ENCODE assay signal across 9 cellular contexts in genomic region chr15:40282144-40282869, GRCh38. TPM values are rescaled to one million over a fixed set of nuclear protein-coding genes. Genes with fewer than 3 reads are reported as not detected.
DNase-seq lines count a peak whose midpoint lies in the region; ATAC-seq, FAIRE-seq and TF ChIP-seq lines count a peak whose summit lies in the region.
"Had no signal": no experiment of that assay in that cellular context is flagged by ENCODE, and none has a peak within 500 bp of the region (broad histone marks: within the 10 kb centered on the region; RNA-seq: fewer than 3 reads in every experiment).

No MANE protein-coding gene starts in this region.

- H3K27me3 ChIP-seq in endothelial cell of umbilical vein (ENCODE audit: control insufficient read depth in 2 of 2, insufficient read depth in 2 of 2, low read length in 2 of 2) (peaks cover 48 to 68% of the 10 kb centered on the region in 2 experiments), upper lobe of right lung (peaks cover 53% of the 10 kb centered on the region)

- CTCF ChIA-PET in activated CD4-positive, alpha-beta T cell treated with anti-CD3 and anti-CD28 coated beads, Interleukin-2, amount 10 ng/mL, durations not matched to agents 7 days and 5 days (lab: Charles Lee), result interaction anchor here (0.7 to 2.2 kb wide), 4 partner anchors 25 to 49 kb away, joined by 3 to 14 read pairs (median 4); partner anchors contain the start of gene PLCB2
- CTCF ChIA-PET in endothelial cell of umbilical vein (lab: Charles Lee), result interaction anchor here (0.9 to 5.3 kb wide), 5 partner anchors 7 to 57 kb away, joined by 3 to 83 read pairs (median 4); partner anchors contain the start of gene PLCB2

- POLR2A ChIA-PET in activated CD4-positive, alpha-beta T cell treated with anti-CD3 and anti-CD28 coated beads, Interleukin-2, amount 10 ng/mL, durations not matched to agents 7 days and 5 days (lab: Charles Lee), result no interaction called here
- POLR2A ChIA-PET in endothelial cell of umbilical vein (lab: Charles Lee), result no interaction called here

- no peak for FAIRE-seq in endothelial cell of umbilical vein (lab: Jason Lieb, UNC)

- peaks cover 44% of the 10 kb centered on the region for H3K27me3 Mint-ChIP-seq in activated CD4-positive, alpha-beta T cell treated with anti-CD3 and anti-CD28 coated beads, Interleukin-2, amount 10 ng/mL, durations not matched to agents 7 days and 5 days
- peaks cover 14 to 36% (median 34%) of the 10 kb centered on the region in 3 donors for H3K27me3 Mint-ChIP-seq in naive B cell

- H3K4me3 ChIP-seq in endothelial cell of umbilical vein (replicated peaks in 1 of 3; ENCODE audit: insufficient read depth in 1 of 3, low read depth in 1 of 3, low read length in 3 of 3) (peak overlapping the region in 2 of 3 experiments; percentile 13 to 32), upper lobe of right lung (peak overlapping the region; percentile 46)

- no peaks in the 10 kb centered on the region for H4K20me1 ChIP-seq in endothelial cell of umbilical vein (replicated peaks; ENCODE audit: control insufficient read depth, extremely low read depth, insufficient read depth, low read length)

- peak overlapping the region; percentile 69 for H3K4me2 ChIP-seq in endothelial cell of umbilical vein (ENCODE audit: insufficient read depth, low read length)

- H3K9me3 ChIP-seq in endothelial cell of umbilical vein (replicated peaks; ENCODE audit: control insufficient read depth, insufficient read depth, low read length), result no peaks in the 10 kb centered on the region
- no peaks in the 10 kb centered on the region for H3K9me3 ChIP-seq in upper lobe of right lung

- no peaks in the 10 kb centered on the region for H3K9me3 Mint-ChIP-seq in activated CD4-positive, alpha-beta T cell treated with anti-CD3 and anti-CD28 coated beads, Interleukin-2, amount 10 ng/mL, durations not matched to agents 7 days and 5 days
- no peaks in the 10 kb centered on the region for H3K9me3 Mint-ChIP-seq in naive B cell

- no peak overlapping the region for H3K27ac ChIP-seq in endothelial cell of umbilical vein (ENCODE audit: insufficient read depth, low read depth, low read length)
- no peak overlapping the region for H3K27ac ChIP-seq in upper lobe of right lung

- peak overlapping the region; percentile 64 for H3K4me3 Mint-ChIP-seq in activated CD4-positive, alpha-beta T cell treated with anti-CD3 and anti-CD28 coated beads, Interleukin-2, amount 10 ng/mL, durations not matched to agents 7 days and 5 days
- H3K4me3 Mint-ChIP-seq in naive B cell, result peak overlapping the region; percentile 30 to 89 (median 80)

- H3K79me2 ChIP-seq in endothelial cell of umbilical vein (ENCODE audit: control insufficient read depth, insufficient read depth, low read length), result no peaks in the 10 kb centered on the region

- no peaks in the 10 kb centered on the region for H3K36me3 ChIP-seq in endothelial cell of umbilical vein (ENCODE audit: control insufficient read depth in 2 of 2, extremely low read depth in 1 of 2, insufficient read depth in 2 of 2, low read length in 2 of 2)
- no peaks in the 10 kb centered on the region for H3K36me3 ChIP-seq in upper lobe of right lung

- H3K4me1 Mint-ChIP-seq in activated CD4-positive, alpha-beta T cell treated with anti-CD3 and anti-CD28 coated beads, Interleukin-2, amount 10 ng/mL, durations not matched to agents 7 days and 5 days, result peaks cover 3% of the 10 kb centered on the region
- peaks cover 13 to 19% (median 16%) of the 10 kb centered on the region in 3 donors for H3K4me1 Mint-ChIP-seq in naive B cell

- BruUV-seq in endothelial cell of umbilical vein (replicated peaks; lab: Mats Ljungman, UMichigan), result no TSS peak

- TF ChIP-seq POLR2A in endothelial cell of umbilical vein (IDR thresholded peaks at IDR 0.05; ENCODE audit: low read depth, low read length), result no peak

- TF ChIP-seq CTCF in endothelial cell of umbilical vein (IDR thresholded peaks at IDR 0.05; ENCODE audit: extremely low read depth in 1 of 2, insufficient read depth in 1 of 2, low read depth in 1 of 2, low read length in 2 of 2) (peak; percentile 26 to 36), upper lobe of right lung (IDR thresholded peaks at IDR 0.05) (peak; percentile 50)

- H3K27ac Mint-ChIP-seq in activated CD4-positive, alpha-beta T cell treated with anti-CD3 and anti-CD28 coated beads, Interleukin-2, amount 10 ng/mL, durations not matched to agents 7 days and 5 days, result no peak overlapping the region
- no peak overlapping the region for H3K27ac Mint-ChIP-seq in naive B cell

- H3K4me1 ChIP-seq in endothelial cell of umbilical vein (ENCODE audit: control insufficient read depth, extremely low read depth, insufficient read depth, low read length) (peaks cover 12% of the 10 kb centered on the region), upper lobe of right lung (peaks cover 39% of the 10 kb centered on the region)

- peak overlapping the region; percentile 79 for H2AFZ ChIP-seq in endothelial cell of umbilical vein (ENCODE audit: low read depth, low read length)

- DNase-seq in NCI-H2196 (lab: John Stamatoyannopoulos, UW; ENCODE audit: unreplicated experiment) (peak; percentile 23), NCI-H2196 treated with DMSO at 0.1 percent for 48 hours (lab: John Stamatoyannopoulos, UW; ENCODE audit: unreplicated experiment) (no peak), NCI-H1930 (lab: John Stamatoyannopoulos, UW) (peak; percentile 38 to 42), endothelial cell of umbilical vein (ENCODE audit: low read depth, low spot score) (peak; percentile 31), naive B cell (peak; percentile 50), upper lobe of right lung (peak; percentile 77), inferior parietal cortex (ENCODE audit: extremely low spot score) (no peak)
- DNase-seq in activated CD4-positive, alpha-beta T cell treated with anti-CD3 and anti-CD28 coated beads, Interleukin-2, amount 10 ng/mL, durations not matched to agents 7 days and 5 days, result peak; percentile 46
- DNase-seq: DND-41 had no signal

- dilution Hi-C loops in endothelial cell of umbilical vein (cut with MboI; ENCODE audit: extremely low pct_ligation_motif_present, low sequenced_read_pairs), result no loop called here

- peak; percentile 75 for ATAC-seq in naive B cell (ENCODE audit: low read depth in 2 of 2)
- peak; percentile 55 for ATAC-seq in upper lobe of right lung

- intact Hi-C loops in endothelial cell of umbilical vein (cut with micrococcal nuclease), result no loop called here
- intact Hi-C loops in upper lobe of right lung (cut with DNase I), result no loop called here

- H3K36me3 Mint-ChIP-seq in activated CD4-positive, alpha-beta T cell treated with anti-CD3 and anti-CD28 coated beads, Interleukin-2, amount 10 ng/mL, durations not matched to agents 7 days and 5 days (ENCODE audit: low read depth), result no peaks in the 10 kb centered on the region
- H3K36me3 Mint-ChIP-seq in naive B cell, result no peaks in the 10 kb centered on the region

- no peak overlapping the region for H3K9ac ChIP-seq in endothelial cell of umbilical vein (replicated peaks; ENCODE audit: extremely low read depth, insufficient read depth, low read length)

- no peaks in the 10 kb centered on the region for H3K9me1 ChIP-seq in endothelial cell of umbilical vein (replicated peaks; ENCODE audit: control insufficient read depth, extremely low read depth, insufficient read depth, low read length)

RNA-seq across cellular contexts. Expression of gene ANKRD63, which starts 0.6 kb away (rescaled TPM):
- under 1 TPM in 1 of 2 experiments, not detected in 1; 0.17 TPM for total RNA-seq in activated CD4-positive, alpha-beta T cell treated with anti-CD3 and anti-CD28 coated beads, Interleukin-2, amount 10 ng/mL, durations not matched to agents 7 days and 5 days
- not detected in 2 replicates for total RNA-seq in endothelial cell of umbilical vein
- not detected in 2 replicates for polyA plus RNA-seq in endothelial cell of umbilical vein
- not detected in 2 replicates for polyA plus RNA-seq in endothelial cell of umbilical vein (2011; cell fraction: cytosol; rRNA removed)
- not detected in 2 replicates for polyA plus RNA-seq in endothelial cell of umbilical vein (2011; cell fraction: nucleus; rRNA removed)
- polyA plus RNA-seq in endothelial cell of umbilical vein (2012), result not detected in 2 replicates
- polyA minus RNA-seq in endothelial cell of umbilical vein, result not detected in 2 replicates
- 0.82 TPM for polyA minus RNA-seq in endothelial cell of umbilical vein (2011; cell fraction: cytosol; rRNA and poly(A)+ RNA removed)
- not detected in 2 replicates for polyA minus RNA-seq in endothelial cell of umbilical vein (2011; cell fraction: nucleus; rRNA and poly(A)+ RNA removed)
- polyA plus RNA-seq in naive B cell (ENCODE audit: low read depth in 6 of 6), result under 1 TPM in 1 of 6 donors, not detected in 5; 0.29 TPM
- not detected for total RNA-seq in upper lobe of right lung

RNA-seq across cellular contexts. Expression of gene PLCB2, which starts 25.4 kb away (rescaled TPM):
- total RNA-seq in activated CD4-positive, alpha-beta T cell treated with anti-CD3 and anti-CD28 coated beads, Interleukin-2, amount 10 ng/mL, durations not matched to agents 7 days and 5 days, result 100 to 1,000 TPM; 195 to 196 TPM
- total RNA-seq in endothelial cell of umbilical vein (1.5 and 4.3 TPM in 2 replicates), upper lobe of right lung (61.2 TPM)
- polyA plus RNA-seq in endothelial cell of umbilical vein (1.6 and 1.9 TPM in 2 replicates), naive B cell (ENCODE audit: low read depth in 6 of 6) (10 to 100 TPM; 11.4 to 22.6 (median 15.9) TPM)
- polyA plus RNA-seq in endothelial cell of umbilical vein (2011; cell fraction: cytosol; rRNA removed), result 1.2 TPM in 2 replicates
- 6.7 and 10.9 TPM in 2 replicates for polyA plus RNA-seq in endothelial cell of umbilical vein (2011; cell fraction: nucleus; rRNA removed)
- polyA plus RNA-seq in endothelial cell of umbilical vein (2012), result 1.8 and 3.1 TPM in 2 replicates
- 1.2 and 1.6 TPM in 2 replicates for polyA minus RNA-seq in endothelial cell of umbilical vein
- polyA minus RNA-seq in endothelial cell of umbilical vein (2011; cell fraction: cytosol; rRNA and poly(A)+ RNA removed), result 4.4 TPM
- 2.0 and 2.4 TPM in 2 replicates for polyA minus RNA-seq in endothelial cell of umbilical vein (2011; cell fraction: nucleus; rRNA and poly(A)+ RNA removed)

RNA-seq across cellular contexts. Expression of gene INAFM2, which starts 41.2 kb away (rescaled TPM):
- total RNA-seq in activated CD4-positive, alpha-beta T cell treated with anti-CD3 and anti-CD28 coated beads, Interleukin-2, amount 10 ng/mL, durations not matched to agents 7 days and 5 days, result 1 to 10 TPM; 6.6 to 8.5 TPM
- total RNA-seq in endothelial cell of umbilical vein, result 23.6 and 24.1 TPM in 2 replicates
- 9.4 and 10.4 TPM in 2 replicates for polyA plus RNA-seq in endothelial cell of umbilical vein
- 11.7 and 14.2 TPM in 2 replicates for polyA plus RNA-seq in endothelial cell of umbilical vein (2011; cell fraction: cytosol; rRNA removed)
- 11.1 and 12.5 TPM in 2 replicates for polyA plus RNA-seq in endothelial cell of umbilical vein (2011; cell fraction: nucleus; rRNA removed)
- 11.4 and 13.4 TPM in 2 replicates for polyA plus RNA-seq in endothelial cell of umbilical vein (2012)
- polyA minus RNA-seq in endothelial cell of umbilical vein, result 10.0 and 13.4 TPM in 2 replicates
- polyA minus RNA-seq in endothelial cell of umbilical vein (2011; cell fraction: cytosol; rRNA and poly(A)+ RNA removed), result 3.3 TPM
- 5.5 and 6.1 TPM in 2 replicates for polyA minus RNA-seq in endothelial cell of umbilical vein (2011; cell fraction: nucleus; rRNA and poly(A)+ RNA removed)
- 1 to 10 TPM in 4 of 6 donors, under 1 TPM in 2; 0.32 to 3.4 (median 1.4) TPM for polyA plus RNA-seq in naive B cell (ENCODE audit: low read depth in 6 of 6)
- total RNA-seq in upper lobe of right lung, result 39.5 TPM

RNA-seq across cellular contexts. Expression of gene PAK6, which starts 43.4 kb away (rescaled TPM):
- total RNA-seq in activated CD4-positive, alpha-beta T cell treated with anti-CD3 and anti-CD28 coated beads, Interleukin-2, amount 10 ng/mL, durations not matched to agents 7 days and 5 days, result under 1 TPM; 0.35 to 0.47 TPM
- total RNA-seq in endothelial cell of umbilical vein (not detected in 2 replicates), upper lobe of right lung (5.7 TPM)
- polyA plus RNA-seq in endothelial cell of umbilical vein (not detected in 2 replicates), naive B cell (ENCODE audit: low read depth in 6 of 6) (not detected)
- not detected in 2 replicates for polyA plus RNA-seq in endothelial cell of umbilical vein (2011; cell fraction: cytosol; rRNA removed)
- not detected in 2 replicates for polyA plus RNA-seq in endothelial cell of umbilical vein (2011; cell fraction: nucleus; rRNA removed)
- polyA plus RNA-seq in endothelial cell of umbilical vein (2012), result not detected in 2 replicates
- polyA minus RNA-seq in endothelial cell of umbilical vein, result not detected in 2 replicates
- polyA minus RNA-seq in endothelial cell of umbilical vein (2011; cell fraction: cytosol; rRNA and poly(A)+ RNA removed), result not detected
- not detected in 2 replicates for polyA minus RNA-seq in endothelial cell of umbilical vein (2011; cell fraction: nucleus; rRNA and poly(A)+ RNA removed)

RNA-seq across cellular contexts. Expression of gene CCDC9B, which starts 58.4 kb away (rescaled TPM):
- 1 to 10 TPM in 1 of 2 experiments, under 1 TPM in 1; 0.81 to 1.0 TPM for total RNA-seq in activated CD4-positive, alpha-beta T cell treated with anti-CD3 and anti-CD28 coated beads, Interleukin-2, amount 10 ng/mL, durations not matched to agents 7 days and 5 days
- 46.0 and 47.3 TPM in 2 replicates for total RNA-seq in endothelial cell of umbilical vein
- 4.8 and 7.6 TPM in 2 replicates for polyA plus RNA-seq in endothelial cell of umbilical vein
- polyA plus RNA-seq in endothelial cell of umbilical vein (2011; cell fraction: cytosol; rRNA removed), result 6.1 and 7.0 TPM in 2 replicates
- 65.5 and 69.4 TPM in 2 replicates for polyA plus RNA-seq in endothelial cell of umbilical vein (2011; cell fraction: nucleus; rRNA removed)
- polyA plus RNA-seq in endothelial cell of umbilical vein (2012), result 32.0 and 33.5 TPM in 2 replicates
- polyA minus RNA-seq in endothelial cell of umbilical vein, result 24.9 and 26.7 TPM in 2 replicates
- polyA minus RNA-seq in endothelial cell of umbilical vein (2011; cell fraction: cytosol; rRNA and poly(A)+ RNA removed), result 1.3 TPM
- 28.5 and 32.2 TPM in 2 replicates for polyA minus RNA-seq in endothelial cell of umbilical vein (2011; cell fraction: nucleus; rRNA and poly(A)+ RNA removed)
- under 1 TPM in 2 of 6 donors, not detected in 4; 0.25 to 0.40 TPM for polyA plus RNA-seq in naive B cell (ENCODE audit: low read depth in 6 of 6)
- 72.5 TPM for total RNA-seq in upper lobe of right lung

Comparison
In these comparisons a context has a peak if more than half of its experiments do, and no peak if none do; other contexts are left out.
1. DNase-seq: peak in NCI-H2196 (single experiment), NCI-H1930 (2 of 2), activated CD4-positive, alpha-beta T cell treated with anti-CD3 and anti-CD28 coated beads, Interleukin-2, amount 10 ng/mL, durations not matched to agents 7 days and 5 days (single experiment), endothelial cell of umbilical vein (single experiment), naive B cell (single experiment) and upper lobe of right lung (single experiment); none in NCI-H2196 treated with DMSO at 0.1 percent for 48 hours (single experiment) and inferior parietal cortex (single experiment).
2. RNA of gene PLCB2, which starts 25.4 kb away (total RNA-seq): 195 to 196 TPM in activated CD4-positive, alpha-beta T cell treated with anti-CD3 and anti-CD28 coated beads, Interleukin-2, amount 10 ng/mL, durations not matched to agents 7 days and 5 days and 61.2 TPM in upper lobe of right lung (single experiment); 1.5 to 4.3 TPM in endothelial cell of umbilical vein; every median in the first group is over 10 times any median in the second.